Comparison of ENCODE assay signal across 8 cellular contexts in genomic region chr6:52419809-52420667, GRCh38. TPM values are rescaled to one million over a fixed set of nuclear protein-coding genes. Genes with fewer than 3 reads are reported as not detected.
DNase-seq lines count a peak whose midpoint lies in the region; ATAC-seq and TF ChIP-seq lines count a peak whose summit lies in the region.

EFHC1 (plus strand) TSS chr6:52420342; CDS start chr6:52420411, 69 bp downstream.

- H3K9me2 ChIP-seq in PC-3 (replicated peaks; ENCODE audit: low read length): no peaks in the 10 kb centered on the region

- intact Hi-C loops in PC-3 (cut with micrococcal nuclease): loop anchor here (1.0 to 5.0 kb wide), 2 partner anchors 83 to 97 kb away; no protein-coding TSS in a partner anchor

- H3K36me3 ChIP-seq in PC-3 (ENCODE audit: low read depth, low read length): no peaks in the 10 kb centered on the region
- no peaks in the 10 kb centered on the region for H3K36me3 ChIP-seq in muscle layer of colon (ENCODE audit: insufficient read depth, low read length)

- H2AFZ ChIP-seq in PC-3 (ENCODE audit: low read length): peak within 1 kb of the TSS; percentile 79

- peaks cover 21% of the 10 kb centered on the region for H3K4me1 Mint-ChIP-seq in activated T-cell treated with anti-CD3 and anti-CD28 coated beads, Interleukin-2, amount 50 U/mL, for 24 hours (ENCODE audit: low read depth)

- H3K4me3 ChIP-seq in Jurkat, Clone E6-1 (ENCODE audit: low read length): peak within 1 kb of the TSS; percentile 92
- H3K4me3 ChIP-seq in PC-3 (ENCODE audit: low read length) (peak within 1 kb of the TSS; percentile 78), muscle layer of colon (ENCODE audit: low read depth in 1 of 2, low read length in 2 of 2) (peak within 1 kb of the TSS; percentile 82 to 91)

- TF ChIP-seq CTCF in PC-3 (conservative IDR thresholded peaks at IDR 0.05; ENCODE audit: low read depth, low read length): no peak

- H3K4me1 ChIP-seq in PC-3 (ENCODE audit: insufficient read depth, low read length) (peaks cover 62% of the 10 kb centered on the region), muscle layer of colon (ENCODE audit: insufficient read depth, low read length) (peaks cover 16% of the 10 kb centered on the region)

- DNase-seq in DMS153 treated with DMSO at 0.1 percent for 48 hours (lab: John Stamatoyannopoulos, UW; ENCODE audit: unreplicated experiment): peak; percentile 99
- DNase-seq in Jurkat, Clone E6-1 (ENCODE audit: low read depth, low spot score): peak; percentile 94
- DNase-seq in PC-3: peak; percentile 99
- DNase-seq in activated T-cell treated with anti-CD3 and anti-CD28 coated beads, Interleukin-2, amount 50 U/mL, for 24 hours: peak; percentile 99
- peak; percentile 97 for DNase-seq in stimulated activated CD8-positive, alpha-beta memory T cell treated with anti-CD3 and anti-CD28 coated beads, Interleukin-7, amount 100 ng/mL, for 24 hours (ENCODE audit: low read depth)

- no TSS peak for BruUV-seq in PC-3 (replicated peaks; lab: Mats Ljungman, UMichigan)

- H3K27me3 ChIP-seq in PC-3 (ENCODE audit: low read length): no peaks in the 10 kb centered on the region
- H3K27me3 ChIP-seq in muscle layer of colon (ENCODE audit: control insufficient read depth in 1 of 2, insufficient read depth in 2 of 2, low read length in 2 of 2): no peaks in the 10 kb centered on the region

- H3K27ac Mint-ChIP-seq in activated T-cell treated with anti-CD3 and anti-CD28 coated beads, Interleukin-2, amount 50 U/mL, for 24 hours: no peak within 1 kb of the TSS

- H3K9me3 ChIP-seq in PC-3 (ENCODE audit: low read length): no peaks in the 10 kb centered on the region
- H3K9me3 ChIP-seq in muscle layer of colon (ENCODE audit: low read length): no peaks in the 10 kb centered on the region

- H3K27ac ChIP-seq in PC-3 (ENCODE audit: low read length) (peak within 1 kb of the TSS; percentile 39), muscle layer of colon (ENCODE audit: low read depth, low read length) (peak within 1 kb of the TSS; percentile 87)

- no peaks in the 10 kb centered on the region for H3K9me3 Mint-ChIP-seq in activated T-cell treated with anti-CD3 and anti-CD28 coated beads, Interleukin-2, amount 50 U/mL, for 24 hours

- peaks cover 2% of the 10 kb centered on the region for H3K36me3 Mint-ChIP-seq in activated T-cell treated with anti-CD3 and anti-CD28 coated beads, Interleukin-2, amount 50 U/mL, for 24 hours (ENCODE audit: low read depth)

- peak; percentile 94 for ATAC-seq in GM21619 (IDR thresholded peaks at IDR 0.05; ENCODE audit: unreplicated experiment)
- ATAC-seq in PC-3: peak; percentile 81
- peak; percentile 98 for ATAC-seq in esophagus mucosa

- peak within 1 kb of the TSS; percentile 84 for H3K4me2 ChIP-seq in PC-3 (ENCODE audit: low read length)

- CTCF ChIA-PET in PC-3 (lab: Charles Lee): interaction anchor here (0.5 to 1.0 kb wide), 5 partner anchors 12 to 245 kb away, joined by 3 to 10 read pairs (median 4); no protein-coding TSS in a partner anchor

- H4K20me1 ChIP-seq in PC-3 (ENCODE audit: low read length): no peaks in the 10 kb centered on the region

- POLR2A ChIA-PET in PC-3 (lab: Charles Lee; ENCODE audit: unreplicated experiment): interaction anchor here (0.5 to 2.0 kb wide), 6 partner anchors 12 to 135 kb away, joined by 3 to 21 read pairs (median 4); partner anchors contain the start of genes MCM3 and PAQR8

- H3K79me2 ChIP-seq in PC-3 (ENCODE audit: low read length): peaks cover 13% of the 10 kb centered on the region

- H3K27me3 Mint-ChIP-seq in activated T-cell treated with anti-CD3 and anti-CD28 coated beads, Interleukin-2, amount 50 U/mL, for 24 hours: no peaks in the 10 kb centered on the region

- H3K9ac ChIP-seq in PC-3 (ENCODE audit: low read length) (peak within 1 kb of the TSS; percentile 86), muscle layer of colon (ENCODE audit: low read length) (peak within 1 kb of the TSS; percentile 65)

- H3F3A ChIP-seq in PC-3 (ENCODE audit: low read length, unreplicated experiment): no peaks in the 10 kb centered on the region

- H3K4me3 Mint-ChIP-seq in activated T-cell treated with anti-CD3 and anti-CD28 coated beads, Interleukin-2, amount 50 U/mL, for 24 hours: no peak within 1 kb of the TSS

RNA-seq across cellular contexts. Expression of gene EFHC1, which starts in this region (rescaled TPM):
- polyA plus RNA-seq in Jurkat, Clone E6-1 (2012; ENCODE audit: insufficient read depth, insufficient read length): 16.0 TPM
- total RNA-seq in PC-3 (2014; rRNA removed) (14.5 and 22.4 TPM in 2 replicates), esophagus mucosa (10.8 TPM)

Comparison
In these comparisons a context has a peak if more than half of its experiments do, and no peak if none do; other contexts are left out.
1. Peak in every context shown above with its lines: DNase-seq, ATAC-seq, H3K4me3 ChIP-seq and H3K27ac ChIP-seq.